In genomic region chr3:100080573-100080972, GRCh38 we compare ENCODE assay signal across 1 cellular context.
TF ChIP-seq lines count a peak whose summit lies in the region.

No MANE protein-coding gene starts in this region.

TF ChIP-seq in K562, 482 proteins besides CTCF, POLR2A, EP300 and RAD21 (continued from another document):
- TF ChIP-seq SFPQ (IDR thresholded peaks at IDR 0.05; ENCODE audit: low read depth, low read length): no peak
